Comparison of ENCODE assay signal across 13 cellular contexts in genomic region chr18:36315736-36316135, GRCh38. TPM values are rescaled to one million over a fixed set of nuclear protein-coding genes. Genes with fewer than 3 reads are reported as not detected.
DNase-seq lines count a peak whose midpoint lies in the region; ATAC-seq and TF ChIP-seq lines count a peak whose summit lies in the region.
"Had no signal": no experiment of that assay in that cellular context is flagged by ENCODE, and none has a peak within 500 bp of the region (broad histone marks: within the 10 kb centered on the region; RNA-seq: fewer than 3 reads in every experiment).

No MANE protein-coding gene starts in this region.

- H3K4me2 ChIP-seq in neural progenitor cell = peak overlapping the region; percentile 28

- H3K27me3 Mint-ChIP-seq in endodermal cell (ENCODE audit: insufficient read depth) (peaks cover 6% of the 10 kb centered on the region), neural progenitor cell (ENCODE audit: insufficient read depth, low read depth) (no peaks in the 10 kb centered on the region)

- H3K4me1 ChIP-seq in Panc1 (ENCODE audit: control insufficient read depth, insufficient read depth, low read length) (peaks cover 45% of the 10 kb centered on the region), endodermal cell (ENCODE audit: control insufficient read depth, insufficient read depth, low read length) (no peaks in the 10 kb centered on the region), neural progenitor cell (peaks cover 39% of the 10 kb centered on the region)
- H3K4me1 ChIP-seq: tibial nerve had no signal

- H3K27ac Mint-ChIP-seq in endodermal cell (no peak overlapping the region), neural progenitor cell (no peak overlapping the region)
- H3K27ac Mint-ChIP-seq: activated T-helper 2 cell treated with anti-CD3 and anti-CD28 coated beads, Interferon-gamma antibody, Interleukin-2, Interleukin-4, amounts not matched to agents 10 μg/mL and 5 μg/mL and 100 μg/mL, durations not matched to agents 14 hours and 24 hours and 36 hours had no signal

- intact Hi-C loops in Panc1 (cut with micrococcal nuclease; ENCODE audit: unreplicated experiment) = no loop called here

- CTCF ChIA-PET in Panc1 (lab: Charles Lee) = interaction anchor here (0.6 kb wide), 1 partner anchor 173 kb away, joined by 3 read pairs; no protein-coding TSS in a partner anchor

- H3K9ac ChIP-seq in endodermal cell (ENCODE audit: extremely low read depth, low read length, poor library complexity, severe bottlenecking) (no peak overlapping the region), neural progenitor cell (no peak overlapping the region)

- peak; percentile 92 for DNase-seq in ELR (ENCODE audit: low read depth)
- DNase-seq in Panc1 (ENCODE audit: low read depth, low spot score) = no peak
- peak; percentile 35 for DNase-seq in endodermal cell
- peak; percentile 76 for DNase-seq in neural progenitor cell (ENCODE audit: low spot score)
- DNase-seq in T-helper 2 cell = no peak
- no peak for DNase-seq in RPMI8226
- DNase-seq: activated CD4-positive, CD25-positive, alpha-beta regulatory T cell treated with anti-CD3 and anti-CD28 coated beads, Interleukin-2, amount 50 U/mL, for 72 hours; C1 segment of cervical spinal cord; NCI-H226 had no signal

- peaks cover 34% of the 10 kb centered on the region for H3F3A ChIP-seq in neural progenitor cell (ENCODE audit: low read depth)

- H3K9me3 ChIP-seq in Panc1 (ENCODE audit: control insufficient read depth, insufficient read depth, low read depth, low read length) (no peaks in the 10 kb centered on the region), endodermal cell (ENCODE audit: control insufficient read depth, low read length) (no peaks in the 10 kb centered on the region), neural progenitor cell (ENCODE audit: low read depth) (peaks cover 19% of the 10 kb centered on the region)

- H3K36me3 ChIP-seq in Panc1 (ENCODE audit: control insufficient read depth, insufficient read depth, low read length) (no peaks in the 10 kb centered on the region), endodermal cell (ENCODE audit: control insufficient read depth, insufficient read depth, low read length) (no peaks in the 10 kb centered on the region), neural progenitor cell (peaks cover 10% of the 10 kb centered on the region)
- H3K36me3 ChIP-seq: tibial nerve had no signal

- TF ChIP-seq CTCF in Panc1 (IDR thresholded peaks at IDR 0.05) (no peak), endodermal cell (conservative IDR thresholded peaks at IDR 0.05) (no peak), neural progenitor cell (IDR thresholded peaks at IDR 0.05) (no peak)

- H3K4me3 Mint-ChIP-seq in endodermal cell (no peak overlapping the region), neural progenitor cell (no peak overlapping the region)

- H4K20me1 ChIP-seq in neural progenitor cell (ENCODE audit: low read depth) = peaks cover 57% of the 10 kb centered on the region

- in situ Hi-C loops in Panc1 (cut with HindIII; ENCODE audit: low pct_unique_long_range_greater_than_20kb, low sequenced_read_pairs) = no loop called here

- H3K4me3 ChIP-seq in Panc1 (ENCODE audit: low read depth in 2 of 2, low read length in 2 of 2) (no peak overlapping the region), endodermal cell (ENCODE audit: low read length) (no peak overlapping the region), neural progenitor cell (no peak overlapping the region)
- H3K4me3 ChIP-seq: tibial nerve had no signal

- H3K27ac ChIP-seq in Panc1 (ENCODE audit: low read length) = peak overlapping the region; percentile 69
- H3K27ac ChIP-seq in endodermal cell (ENCODE audit: low read depth, low read length) = no peak overlapping the region
- H3K27ac ChIP-seq in neural progenitor cell = peak overlapping the region; percentile 62
- H3K27ac ChIP-seq: tibial nerve had no signal

- no peaks in the 10 kb centered on the region for H3K27me3 ChIP-seq in Panc1 (ENCODE audit: control insufficient read depth, insufficient read depth, low read length)
- H3K27me3 ChIP-seq in endodermal cell (ENCODE audit: control insufficient read depth, insufficient read depth, low read length, poor library complexity, severe bottlenecking) = no peaks in the 10 kb centered on the region
- H3K27me3 ChIP-seq in neural progenitor cell = no peaks in the 10 kb centered on the region
- H3K27me3 ChIP-seq: tibial nerve had no signal

- H3K36me3 Mint-ChIP-seq in endodermal cell (ENCODE audit: low read depth) (no peaks in the 10 kb centered on the region), neural progenitor cell (peaks cover 41% of the 10 kb centered on the region)

- peaks cover 15% of the 10 kb centered on the region for H3K9me3 Mint-ChIP-seq in endodermal cell
- H3K9me3 Mint-ChIP-seq in neural progenitor cell = peaks cover 29% of the 10 kb centered on the region

- POLR2A ChIA-PET in Panc1 (lab: Charles Lee) = no interaction called here

- peaks cover 100% of the 10 kb centered on the region for H3K79me2 ChIP-seq in neural progenitor cell (ENCODE audit: low read depth)

- ATAC-seq in Panc1 = peak; percentile 81
- no peak for ATAC-seq in HG02571 (IDR thresholded peaks at IDR 0.05; ENCODE audit: unreplicated experiment)
- ATAC-seq in HG02610 (IDR thresholded peaks at IDR 0.05; ENCODE audit: unreplicated experiment) = no peak

- BruUV-seq in Panc1 (replicated peaks; lab: Mats Ljungman, UMichigan) = no TSS peak

- WGBS in endodermal cell (ENCODE audit: insufficient coverage in 1 of 2, insufficient read length in 1 of 2), 2 experiments = 85 to 100% methylated on average over 2 to 10 of the region's 10 CpGs

- H3K4me1 Mint-ChIP-seq in endodermal cell (peaks cover 6% of the 10 kb centered on the region), neural progenitor cell (peaks cover 38% of the 10 kb centered on the region)

- no peak overlapping the region for H2AFZ ChIP-seq in neural progenitor cell (replicated peaks)

RNA-seq across cellular contexts. Expression of gene FHOD3, which starts 18.2 kb away (rescaled TPM):
- 22.7 TPM for total RNA-seq in Panc1 (2021; ENCODE audit: unreplicated experiment)
- 14.0 TPM for polyA plus RNA-seq in Panc1 (2012; ENCODE audit: insufficient read length)
- 1 to 10 TPM; 2.8 to 3.1 TPM for total RNA-seq in endodermal cell
- polyA plus RNA-seq in endodermal cell (2013, experiment 1 of 2) = 20.7 TPM
- polyA plus RNA-seq in endodermal cell (2013, experiment 2 of 2) = 21.9 TPM
- total RNA-seq in neural progenitor cell (ENCODE audit: low replicate concordance) = 69.7 and 70.2 TPM in 2 replicates
- total RNA-seq: activated T-helper 2 cell treated with anti-CD3 and anti-CD28 coated beads, Interferon-gamma antibody, Interleukin-2, Interleukin-4, amounts not matched to agents 10 μg/mL and 5 μg/mL and 100 μg/mL, durations not matched to agents 14 hours and 24 hours and 36 hours had no signal

Comparison
In these comparisons a context has a peak if more than half of its experiments do, and no peak if none do; other contexts are left out.
1. DNase-seq: peak in ELR (single experiment), endodermal cell (single experiment) and neural progenitor cell (single experiment); none in Panc1 (single experiment), T-helper 2 cell (0 of 5) and RPMI8226 (single experiment).